1 cellular context compared by ENCODE assay signal in genomic region chr4:6281436-6282144, GRCh38.
TF ChIP-seq lines count a peak whose summit lies in the region.

No MANE protein-coding gene starts in this region.

TF ChIP-seq in WTC11, 78 proteins besides CTCF, POLR2A, EP300 and RAD21 (continued from another document):
- TF ChIP-seq STAT6 (CRISPR knock-in tag; conservative IDR thresholded peaks at IDR 0.05; ENCODE audit: low read depth), result no peak
- no peak for TF ChIP-seq CBFB (CRISPR knock-in tag; IDR thresholded peaks at IDR 0.05; ENCODE audit: low read depth)
- TF ChIP-seq RELA (CRISPR knock-in tag; IDR thresholded peaks at IDR 0.05; ENCODE audit: borderline replicate concordance), result no peak
- no peak for TF ChIP-seq HMGA2 (CRISPR knock-in tag; IDR thresholded peaks at IDR 0.05)
- no peak for TF ChIP-seq USF1 (CRISPR knock-in tag; IDR thresholded peaks at IDR 0.05)
TF ChIP-seq in WTC11: peak in this region for 0.
